Comparison of ENCODE assay signal across 18 cellular contexts in genomic region chr1:229310833-229311232, GRCh38. TPM values are rescaled to one million over a fixed set of nuclear protein-coding genes. Genes with fewer than 3 reads are reported as not detected.
DNase-seq lines count a peak whose midpoint lies in the region; ATAC-seq, FAIRE-seq and TF ChIP-seq lines count a peak whose summit lies in the region.
"Had no signal": no experiment of that assay in that cellular context is flagged by ENCODE, and none has a peak within 500 bp of the region (broad histone marks: within the 10 kb centered on the region; RNA-seq: fewer than 3 reads in every experiment).

No MANE protein-coding gene starts in this region.

- no peak for FAIRE-seq in GM12892 (lab: Jason Lieb, UNC)
- FAIRE-seq: A549, G401.6 had no signal

- 69 to 88% (median 77%) methylated on average over 6 of the region's 6 CpGs for WGBS in heart left ventricle, 4 donors

- H3K36me3 ChIP-seq in heart left ventricle (peaks cover 0 to 54% (median 40%) of the 10 kb centered on the region in 9 donors), right atrium auricular region (peaks cover 10% of the 10 kb centered on the region)

- H3K4me1 ChIP-seq in heart left ventricle (peaks cover 0 to 11% (median 0%) of the 10 kb centered on the region in 12 donors), right atrium auricular region (peaks cover 0 to 10% of the 10 kb centered on the region in 2 donors)
- H3K4me1 ChIP-seq: A549 had no signal

- H3K27me3 ChIP-seq in heart left ventricle = no peaks in the 10 kb centered on the region
- H3K27me3 ChIP-seq in right atrium auricular region = no peaks in the 10 kb centered on the region

- no peak overlapping the region for H3K4me3 ChIP-seq in heart left ventricle
- H3K4me3 ChIP-seq in right atrium auricular region = no peak overlapping the region
- no peak overlapping the region for H3K4me3 ChIP-seq in fibroblast of mammary gland (ENCODE audit: control insufficient read depth, low read depth, low read length)
- H3K4me3 ChIP-seq: A549, PC-9 had no signal

- no peak for TF ChIP-seq POLR2A in heart left ventricle (IDR thresholded peaks at IDR 0.05)
- no peak for TF ChIP-seq POLR2A in GM12892 (IDR thresholded peaks at IDR 0.05; ENCODE audit: low read depth, low read length)

- TF ChIP-seq CTCF in heart left ventricle (IDR thresholded peaks at IDR 0.05) (no peak), right atrium auricular region (IDR thresholded peaks at IDR 0.05) (no peak), fibroblast of mammary gland (conservative IDR thresholded peaks at IDR 0.05; ENCODE audit: control insufficient read depth, insufficient read depth, low read depth, low read length) (no peak)

- peak in 3 of 4 donors; percentile 48 to 72 (median 67) for ATAC-seq in heart left ventricle
- ATAC-seq in left lobe of liver = peak; percentile 96
- no peak for ATAC-seq in GM21529 (IDR thresholded peaks at IDR 0.05; ENCODE audit: unreplicated experiment)
- ATAC-seq: A549 had no signal

- DNase-seq in heart left ventricle = no peak
- no peak for DNase-seq in right atrium auricular region (ENCODE audit: low spot score)
- peak; percentile 19 for DNase-seq in fibroblast of mammary gland (ENCODE audit: low read depth)
- DNase-seq in left lobe of liver (ENCODE audit: low spot score) = peak; percentile 78
- no peak for DNase-seq in globus pallidus (ENCODE audit: low spot score)
- no peak for DNase-seq in GM12892 (ENCODE audit: insufficient read length)
- DNase-seq: CD4-positive, CD25-positive, alpha-beta regulatory T cell; DMS79; GOT3; NCI-H1092; NCI-H1694; NCI-H2107; NCI-H345; NCI-H748 treated with DMSO at 0.1 percent for 48 hours; PC-9 had no signal

- no peaks in the 10 kb centered on the region for H3K9me3 ChIP-seq in heart left ventricle
- no peaks in the 10 kb centered on the region for H3K9me3 ChIP-seq in right atrium auricular region
- H3K9me3 ChIP-seq: A549 had no signal

- H3K27ac ChIP-seq in heart left ventricle (no peak overlapping the region), right atrium auricular region (peak overlapping the region in 1 of 2 donors; percentile 46)
- H3K27ac ChIP-seq: A549, PC-9 had no signal

- intact Hi-C loops in heart left ventricle (cut with DNase I) = no loop called here

RNA-seq across cellular contexts. Expression of gene CCSAP, which starts 32.0 kb away (rescaled TPM):
- total RNA-seq in heart left ventricle = 1 to 10 TPM in 8 of 9 donors, under 1 TPM in 1; 0.94 to 6.2 (median 3.0) TPM
- 1 to 10 TPM; 1.1 to 1.4 TPM for polyA plus RNA-seq in heart left ventricle
- 1 to 10 TPM; 2.6 to 2.7 TPM for total RNA-seq in right atrium auricular region
- 1.9 TPM for total RNA-seq in left lobe of liver
- polyA plus RNA-seq in GM12892 (2012; ENCODE audit: missing spikeins) = 3.6 TPM

RNA-seq across cellular contexts. Expression of gene RAB4A, which starts 39.9 kb away (rescaled TPM):
- total RNA-seq in heart left ventricle (100 to 1,000 TPM in 5 of 9 donors, 10 to 100 TPM in 4; 33.6 to 159 (median 121) TPM), right atrium auricular region (10 to 100 TPM; 44.4 to 60.8 TPM), left lobe of liver (63.7 TPM)
- 10 to 100 TPM; 27.6 to 65.7 TPM for polyA plus RNA-seq in heart left ventricle
- polyA plus RNA-seq in GM12892 (2012; ENCODE audit: missing spikeins) = 24.2 TPM

Comparison
In these comparisons a context has a peak if more than half of its experiments do, and no peak if none do; other contexts are left out.
1. DNase-seq: peak in fibroblast of mammary gland (single experiment) and left lobe of liver (single experiment); none in heart left ventricle (0 of 5), right atrium auricular region (single experiment), globus pallidus (single experiment) and GM12892 (single experiment).